In the genomic region with DNA sequence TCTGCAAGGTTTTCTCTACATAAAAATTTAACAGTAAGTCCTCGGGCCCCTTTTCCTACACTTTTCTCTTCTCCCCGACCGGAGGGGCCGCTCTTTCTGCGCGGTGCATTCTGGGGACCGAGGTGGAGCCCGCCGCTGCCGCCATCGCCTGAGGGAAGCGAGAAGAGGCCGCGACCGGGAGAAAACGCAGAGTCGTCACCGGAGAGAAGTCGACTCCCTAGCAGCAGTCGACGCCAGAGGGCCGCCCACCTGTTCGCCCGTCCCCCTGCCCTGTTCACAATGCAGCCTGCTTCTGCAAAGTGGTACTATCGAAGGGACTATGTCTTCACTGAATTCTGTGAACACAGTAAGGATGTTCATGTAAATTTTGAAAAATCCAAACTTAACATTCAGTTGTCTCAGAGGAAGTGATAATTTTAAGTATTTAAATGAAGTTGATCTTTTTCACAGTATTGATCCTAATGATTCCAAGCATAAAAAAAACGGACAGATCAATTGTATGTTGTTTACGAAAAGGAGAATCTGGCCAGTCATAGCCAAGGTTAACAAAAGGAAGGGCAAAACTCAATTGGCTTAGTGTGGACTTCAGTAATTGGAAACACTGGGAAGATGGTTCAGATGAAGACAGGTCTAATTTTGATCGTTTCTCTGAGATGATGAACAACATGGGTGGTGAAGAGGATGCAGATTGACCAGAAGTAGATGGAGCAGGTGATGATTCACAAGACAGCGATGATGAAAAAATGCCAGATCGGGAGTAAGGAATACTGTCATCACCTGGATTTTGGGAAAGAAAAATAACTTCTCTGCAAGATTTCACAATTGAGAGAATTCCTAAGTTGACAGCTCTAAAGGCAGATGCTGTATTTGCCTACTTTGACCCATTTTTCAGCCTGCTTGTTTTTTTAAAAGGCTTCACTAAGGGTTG, we compare ENCODE assay signal across 8 cellular contexts. TPM values are rescaled to one million over a fixed set of nuclear protein-coding genes. Genes with fewer than 3 reads are reported as not detected.
DNase-seq lines count a peak whose midpoint lies in the region; ATAC-seq and TF ChIP-seq lines count a peak whose summit lies in the region.

No MANE protein-coding gene starts in this region.

- H3K36me3 ChIP-seq in colonic mucosa = no peaks in the 10 kb centered on the region

- H3K9me3 ChIP-seq in colonic mucosa = no peaks in the 10 kb centered on the region

- H3K4me1 ChIP-seq in colonic mucosa = no peaks in the 10 kb centered on the region

- DNase-seq in GM12864 (ENCODE audit: low read depth) = no peak
- peak; percentile 63 for DNase-seq in activated CD4-positive, alpha-beta T cell treated with anti-CD3 and anti-CD28 coated beads, Interleukin-2, amount 50 U/mL, for 1 hour
- peak; percentile 35 for DNase-seq in colonic mucosa
- peak; percentile 90 for DNase-seq in mesenteric fat pad (ENCODE audit: low spot score)
- DNase-seq in stimulated activated CD8-positive, alpha-beta memory T cell treated with anti-CD3 and anti-CD28 coated beads, Interleukin-7, amount 100 ng/mL, for 1 hour (ENCODE audit: low read depth in 2 of 2) = peak; percentile 26 to 32
- DNase-seq in coronary artery (ENCODE audit: low spot score) = no peak

- H3K4me3 ChIP-seq in GM12864 (ENCODE audit: low read depth, low read length) (peak overlapping the region; percentile 44), colonic mucosa (no peak overlapping the region), coronary artery (no peak overlapping the region)

- H3K27me3 ChIP-seq in colonic mucosa = no peaks in the 10 kb centered on the region

- H3K9ac ChIP-seq in colonic mucosa (ENCODE audit: low read depth in 2 of 2, low read length in 2 of 2) = no peak overlapping the region

- intact Hi-C loops in colonic mucosa (cut with DNase I) = no loop called here

- H3K27ac ChIP-seq in colonic mucosa (no peak overlapping the region), coronary artery (no peak overlapping the region)

- no peak for ATAC-seq in GM18867 (IDR thresholded peaks at IDR 0.05; ENCODE audit: unreplicated experiment)
- ATAC-seq in HG02981 (IDR thresholded peaks at IDR 0.05; ENCODE audit: unreplicated experiment) = no peak

- TF ChIP-seq CTCF in GM12864 (IDR thresholded peaks at IDR 0.05; ENCODE audit: low read depth, low read length, missing control alignments) (no peak), colonic mucosa (IDR thresholded peaks at IDR 0.05) (no peak), coronary artery (IDR thresholded peaks at IDR 0.05) (no peak)

RNA-seq across cellular contexts. Expression of a gene that starts 55.8 kb away (rescaled TPM):
- total RNA-seq in colonic mucosa (10 to 100 TPM; 28.6 to 32.7 TPM), mesenteric fat pad (36.6 TPM)

Comparison
In these comparisons a context has a peak if more than half of its experiments do, and no peak if none do; other contexts are left out.
1. DNase-seq: peak in activated CD4-positive, alpha-beta T cell treated with anti-CD3 and anti-CD28 coated beads, Interleukin-2, amount 50 U/mL, for 1 hour (single experiment), colonic mucosa (single experiment), mesenteric fat pad (single experiment) and stimulated activated CD8-positive, alpha-beta memory T cell treated with anti-CD3 and anti-CD28 coated beads, Interleukin-7, amount 100 ng/mL, for 1 hour (2 of 2); none in GM12864 (single experiment) and coronary artery (single experiment).